Comparison of ENCODE assay signal across 14 cellular contexts in genomic region chr5:56060276-56061110, GRCh38.
DNase-seq lines count a peak whose midpoint lies in the region; ATAC-seq and TF ChIP-seq lines count a peak whose summit lies in the region.
"Had no signal": no experiment of that assay in that cellular context is flagged by ENCODE, and none has a peak within 500 bp of the region (broad histone marks: within the 10 kb centered on the region; RNA-seq: fewer than 3 reads in every experiment).

No MANE protein-coding gene starts in this region.

- no peaks in the 10 kb centered on the region for H3K36me3 ChIP-seq in hepatocyte (replicated peaks; ENCODE audit: insufficient read depth, low read depth)
- no peaks in the 10 kb centered on the region for H3K36me3 ChIP-seq in SK-N-SH (replicated peaks in 1 of 2; ENCODE audit: control insufficient read depth in 1 of 2, insufficient read depth in 2 of 2, low read length in 1 of 2)
- H3K36me3 ChIP-seq: thyroid gland had no signal

- H4K20me1 ChIP-seq in hepatocyte (ENCODE audit: insufficient read depth, poor library complexity, severe bottlenecking) (no peaks in the 10 kb centered on the region), SK-N-SH (ENCODE audit: insufficient read depth) (no peaks in the 10 kb centered on the region)

- H3K9me3 ChIP-seq in hepatocyte (ENCODE audit: low read depth) (no peaks in the 10 kb centered on the region), SK-N-SH (no peaks in the 10 kb centered on the region)
- H3K9me3 ChIP-seq: thyroid gland had no signal

- H2AFZ ChIP-seq in hepatocyte (no peak overlapping the region), SK-N-SH (ENCODE audit: low read depth) (no peak overlapping the region)

- POLR2A ChIA-PET in activated CD4-positive, alpha-beta T cell treated with anti-CD3 and anti-CD28 coated beads for 36 hours (lab: Charles Lee), result interaction anchor here (0.6 to 0.9 kb wide), 3 partner anchors 20 to 82 kb away, joined by 3 to 4 read pairs (median 3); no protein-coding TSS in a partner anchor
- POLR2A ChIA-PET in activated CD4-positive, alpha-beta memory T cell treated with anti-CD3 and anti-CD28 coated beads, Interleukin-2, amount 10 ng/mL, durations not matched to agents 7 days and 5 days (lab: Charles Lee), result interaction anchor here (1.3 to 1.4 kb wide), 3 partner anchors 48 to 83 kb away, joined by 3 to 5 read pairs (median 5); partner anchors contain the start of gene IL6ST
- POLR2A ChIA-PET in SK-N-SH (lab: Yijun Ruan, JAX), result no interaction called here

- peaks cover 27% of the 10 kb centered on the region for H3K4me1 ChIP-seq in hepatocyte (ENCODE audit: insufficient read depth)
- no peaks in the 10 kb centered on the region; a peak in 1 of 4 replicates for H3K4me1 ChIP-seq in SK-N-SH (ENCODE audit: control insufficient read depth in 1 of 2, insufficient read depth in 2 of 2, low read depth in 1 of 2, low read length in 1 of 2)

- peaks cover 3% of the 10 kb centered on the region for H3K9me3 Mint-ChIP-seq in activated CD4-positive, alpha-beta T cell treated with anti-CD3 and anti-CD28 coated beads for 36 hours (ENCODE audit: low read depth)
- H3K9me3 Mint-ChIP-seq in activated CD4-positive, alpha-beta memory T cell treated with anti-CD3 and anti-CD28 coated beads, Interleukin-2, amount 10 ng/mL, durations not matched to agents 7 days and 5 days, result peaks cover 3% of the 10 kb centered on the region

- TF ChIP-seq RAD21 in SK-N-SH (IDR thresholded peaks at IDR 0.05; ENCODE audit: low read length), result no peak

- H3K79me2 ChIP-seq in hepatocyte (no peaks in the 10 kb centered on the region), SK-N-SH (ENCODE audit: insufficient read depth) (no peaks in the 10 kb centered on the region)

- 63% methylated on average over 10 of the region's 10 CpGs for WGBS in hepatocyte (ENCODE audit: low lambda C conversion rate, missing lambda C conversion rate)
- 80% methylated on average over 10 of the region's 10 CpGs for WGBS in SK-N-SH (ENCODE audit: low lambda C conversion rate)

- intact Hi-C loops in activated CD4-positive, alpha-beta T cell treated with anti-CD3 and anti-CD28 coated beads for 36 hours (cut with DNase I, micrococcal nuclease), result loop anchor here in 1 of 2 experiments (2.0 to 5.0 kb wide), 2 partner anchors 20 to 267 kb away; no protein-coding TSS in a partner anchor

- peaks cover 80% of the 10 kb centered on the region for H3K4me1 Mint-ChIP-seq in activated CD4-positive, alpha-beta T cell treated with anti-CD3 and anti-CD28 coated beads for 36 hours
- H3K4me1 Mint-ChIP-seq in activated CD4-positive, alpha-beta memory T cell treated with anti-CD3 and anti-CD28 coated beads, Interleukin-2, amount 10 ng/mL, durations not matched to agents 7 days and 5 days, result peaks cover 58% of the 10 kb centered on the region

- H3K27me3 Mint-ChIP-seq in activated CD4-positive, alpha-beta T cell treated with anti-CD3 and anti-CD28 coated beads for 36 hours, result peaks cover 3% of the 10 kb centered on the region
- peaks cover 43% of the 10 kb centered on the region for H3K27me3 Mint-ChIP-seq in activated CD4-positive, alpha-beta memory T cell treated with anti-CD3 and anti-CD28 coated beads, Interleukin-2, amount 10 ng/mL, durations not matched to agents 7 days and 5 days
- H3K27me3 Mint-ChIP-seq: progenitor cell of endocrine pancreas had no signal

- TF ChIP-seq CTCF in hepatocyte (IDR thresholded peaks at IDR 0.05; ENCODE audit: poor library complexity) (no peak), SK-N-SH (IDR thresholded peaks at IDR 0.05) (no peak)

- H3K27ac Mint-ChIP-seq in activated CD4-positive, alpha-beta T cell treated with anti-CD3 and anti-CD28 coated beads for 36 hours, result peak overlapping the region; percentile 35
- peak overlapping the region; percentile 18 for H3K27ac Mint-ChIP-seq in activated CD4-positive, alpha-beta memory T cell treated with anti-CD3 and anti-CD28 coated beads, Interleukin-2, amount 10 ng/mL, durations not matched to agents 7 days and 5 days
- H3K27ac Mint-ChIP-seq: progenitor cell of endocrine pancreas had no signal

- H3K4me3 ChIP-seq in hepatocyte (no peak overlapping the region), SK-N-SH (ENCODE audit: low read depth in 2 of 2, low read length in 1 of 2) (no peak overlapping the region)
- H3K4me3 ChIP-seq: thyroid gland had no signal

- CTCF ChIA-PET in activated CD4-positive, alpha-beta T cell treated with anti-CD3 and anti-CD28 coated beads for 36 hours (lab: Charles Lee), result no interaction called here
- CTCF ChIA-PET in activated CD4-positive, alpha-beta memory T cell treated with anti-CD3 and anti-CD28 coated beads, Interleukin-2, amount 10 ng/mL, durations not matched to agents 7 days and 5 days (lab: Charles Lee), result no interaction called here
- CTCF ChIA-PET in SK-N-SH (lab: Yijun Ruan, JAX), result no interaction called here

- DNase-seq in activated CD4-positive, alpha-beta T cell treated with anti-CD3 and anti-CD28 coated beads for 36 hours, result peak; percentile 73
- no peak for DNase-seq in activated CD4-positive, alpha-beta T cell treated with anti-CD3 and anti-CD28 coated beads for 1 hour
- peak; percentile 62 for DNase-seq in activated CD4-positive, alpha-beta memory T cell treated with anti-CD3 and anti-CD28 coated beads, Interleukin-2, amount 10 ng/mL, durations not matched to agents 7 days and 5 days
- DNase-seq in hepatocyte (ENCODE audit: low spot score), result no peak
- peak; percentile 19 for DNase-seq in stimulated activated naive CD4-positive, alpha-beta T cell treated with Interleukin-2 at 50 U/mL for 16 hours (lab: John Stamatoyannopoulos, UW)
- no peak for DNase-seq in NCI-H510A (lab: John Stamatoyannopoulos, UW)
- DNase-seq in SK-N-SH, result no peak
- DNase-seq: midbrain, NCI-H226, T1000, thyroid gland had no signal

- H3K4me3 Mint-ChIP-seq in activated CD4-positive, alpha-beta T cell treated with anti-CD3 and anti-CD28 coated beads for 36 hours, result peak overlapping the region; percentile 5
- H3K4me3 Mint-ChIP-seq in activated CD4-positive, alpha-beta memory T cell treated with anti-CD3 and anti-CD28 coated beads, Interleukin-2, amount 10 ng/mL, durations not matched to agents 7 days and 5 days, result peak overlapping the region; percentile 11

- H3F3A ChIP-seq in SK-N-SH (replicated peaks; ENCODE audit: insufficient read depth), result peaks cover 5% of the 10 kb centered on the region

- H3K27ac ChIP-seq in hepatocyte (peak overlapping the region; percentile 92), SK-N-SH (ENCODE audit: low read depth in 2 of 2, low read length in 1 of 2) (no peak overlapping the region)
- H3K27ac ChIP-seq: thyroid gland had no signal

- ATAC-seq in activated CD4-positive, alpha-beta T cell treated with anti-CD3 and anti-CD28 coated beads for 36 hours, result peak; percentile 34
- ATAC-seq in GM18511 (IDR thresholded peaks at IDR 0.05; ENCODE audit: unreplicated experiment), result no peak
- ATAC-seq: Panc1 had no signal

- H3K27me3 ChIP-seq in hepatocyte, result no peaks in the 10 kb centered on the region
- no peaks in the 10 kb centered on the region for H3K27me3 ChIP-seq in SK-N-SH (ENCODE audit: insufficient read depth)
- H3K27me3 ChIP-seq: thyroid gland had no signal

- H3K9me2 ChIP-seq in hepatocyte (replicated peaks; ENCODE audit: insufficient read depth), result no peaks in the 10 kb centered on the region
- no peaks in the 10 kb centered on the region for H3K9me2 ChIP-seq in SK-N-SH

- H3K9ac ChIP-seq in SK-N-SH, result no peak overlapping the region

- no peak for TF ChIP-seq EP300 in SK-N-SH (IDR thresholded peaks at IDR 0.05; ENCODE audit: borderline replicate concordance in 1 of 2, low read depth in 1 of 2, low read length in 1 of 2)

- H3K36me3 Mint-ChIP-seq in activated CD4-positive, alpha-beta T cell treated with anti-CD3 and anti-CD28 coated beads for 36 hours (ENCODE audit: low read depth), result no peaks in the 10 kb centered on the region
- H3K36me3 Mint-ChIP-seq in activated CD4-positive, alpha-beta memory T cell treated with anti-CD3 and anti-CD28 coated beads, Interleukin-2, amount 10 ng/mL, durations not matched to agents 7 days and 5 days (ENCODE audit: low read depth), result peaks cover 6% of the 10 kb centered on the region

- H3K4me2 ChIP-seq in hepatocyte (peak overlapping the region; percentile 37), SK-N-SH (no peak overlapping the region)

TF ChIP-seq in SK-N-SH, 30 proteins besides CTCF, POLR2A, EP300 and RAD21 (continues in another document):
- TF ChIP-seq GABPA (IDR thresholded peaks at IDR 0.05; ENCODE audit: low read depth) (no peak), IRF3 (IDR thresholded peaks at IDR 0.05; ENCODE audit: low read depth, low read length) (no peak), USF1 (IDR thresholded peaks at IDR 0.05; ENCODE audit: borderline replicate concordance, low read depth) (no peak), GATA2 (CRISPR knock-in tag; IDR thresholded peaks at IDR 0.05) (no peak), SMC3 (IDR thresholded peaks at IDR 0.05; ENCODE audit: low read depth, low read length) (no peak), TAF1 (IDR thresholded peaks at IDR 0.05; ENCODE audit: borderline replicate concordance, low read depth, low read length) (no peak), RCOR1 (IDR thresholded peaks at IDR 0.05; ENCODE audit: low read length) (no peak), USF2 (IDR thresholded peaks at IDR 0.05; ENCODE audit: borderline replicate concordance, low read depth, low read length) (no peak)

Comparison
In these comparisons a context has a peak if more than half of its experiments do, and no peak if none do; other contexts are left out.
1. DNase-seq: peak in activated CD4-positive, alpha-beta T cell treated with anti-CD3 and anti-CD28 coated beads for 36 hours (single experiment), activated CD4-positive, alpha-beta memory T cell treated with anti-CD3 and anti-CD28 coated beads, Interleukin-2, amount 10 ng/mL, durations not matched to agents 7 days and 5 days (single experiment) and stimulated activated naive CD4-positive, alpha-beta T cell treated with Interleukin-2 at 50 U/mL for 16 hours (single experiment); none in activated CD4-positive, alpha-beta T cell treated with anti-CD3 and anti-CD28 coated beads for 1 hour (single experiment), hepatocyte (single experiment), NCI-H510A (single experiment) and SK-N-SH (single experiment).